Comparison of ENCODE assay signal across 8 cellular contexts in genomic region chr2:61016392-61017002, GRCh38. TPM values are rescaled to one million over a fixed set of nuclear protein-coding genes. Genes with fewer than 3 reads are reported as not detected.
DNase-seq lines count a peak whose midpoint lies in the region; ATAC-seq, FAIRE-seq and TF ChIP-seq lines count a peak whose summit lies in the region.

No MANE protein-coding gene starts in this region.

- peak; percentile 2 for ATAC-seq in GM19397 (IDR thresholded peaks at IDR 0.05; ENCODE audit: unreplicated experiment)
- ATAC-seq in mucosa of descending colon, result no peak

- TF ChIP-seq EP300 in transverse colon (IDR thresholded peaks at IDR 0.05; ENCODE audit: low read depth), result no peak

- H3K9me3 ChIP-seq in Karpas-422 (ENCODE audit: low read length) (peaks cover 6% of the 10 kb centered on the region; the same call in 1 of the 2 replicates), mucosa of descending colon (no peaks in the 10 kb centered on the region), transverse colon (no peaks in the 10 kb centered on the region)

- in situ Hi-C loops in transverse colon (cut with MboI; ENCODE audit: low pct_ligation_motif_present in 1 of 4, low pct_unique_long_range_greater_than_20kb in 1 of 4, low sequenced_read_pairs in 3 of 4), result no loop called here

- H4K20me1 ChIP-seq in Karpas-422 (ENCODE audit: insufficient read depth, low read depth, low read length), result no peaks in the 10 kb centered on the region

- H3K36me3 ChIP-seq in Karpas-422 (ENCODE audit: insufficient read depth, low read length) (peaks cover 17% of the 10 kb centered on the region), bronchial epithelial cell (ENCODE audit: control insufficient read depth, insufficient read depth, low read length) (peaks cover 6% of the 10 kb centered on the region), mucosa of descending colon (ENCODE audit: low read depth) (no peaks in the 10 kb centered on the region), transverse colon (peaks cover 0 to 3% (median under 1%) of the 10 kb centered on the region in 4 donors)

- H3K27ac ChIP-seq in Karpas-422 (ENCODE audit: low read length), result peak overlapping the region; percentile 78
- peak overlapping the region; percentile 95 to 97 (median 96) for H3K27ac ChIP-seq in transverse colon

- H3K4me2 ChIP-seq in Karpas-422 (ENCODE audit: low read depth, low read length, poor library complexity, severe bottlenecking), result peak overlapping the region; percentile 95

- H2AFZ ChIP-seq in Karpas-422 (ENCODE audit: low read length), result peak overlapping the region; percentile 96

- peaks cover 76% of the 10 kb centered on the region for H3K79me2 ChIP-seq in Karpas-422 (ENCODE audit: low read length)

- TF ChIP-seq CTCF in bronchial epithelial cell (IDR thresholded peaks at IDR 0.05; ENCODE audit: insufficient read depth, low read length, severe bottlenecking) (no peak), mucosa of descending colon (IDR thresholded peaks at IDR 0.05) (no peak), transverse colon (IDR thresholded peaks at IDR 0.05) (no peak)

- H3K9ac ChIP-seq in Karpas-422 (ENCODE audit: low read length), result peak overlapping the region; percentile 85

- H3K27me3 ChIP-seq in Karpas-422 (ENCODE audit: low read length) (no peaks in the 10 kb centered on the region), bronchial epithelial cell (ENCODE audit: control insufficient read depth, insufficient read depth, low read length) (no peaks in the 10 kb centered on the region), transverse colon (no peaks in the 10 kb centered on the region)

- H3K9me2 ChIP-seq in Karpas-422 (replicated peaks; ENCODE audit: insufficient read depth, low read length), result no peaks in the 10 kb centered on the region

- intact Hi-C loops in mucosa of descending colon (cut with DNase I, micrococcal nuclease), result no loop called here
- intact Hi-C loops in transverse colon (cut with DNase I; ENCODE audit: low total_unique reads), result loop anchor here (10.0 kb wide), 1 partner anchor 132 kb away; the partner anchor contains the start of gene REL

- FAIRE-seq in bronchial epithelial cell (lab: Jason Lieb, UNC), result no peak

- H3K4me1 ChIP-seq in Karpas-422 (ENCODE audit: low read length) (peaks cover 33% of the 10 kb centered on the region), mucosa of descending colon (ENCODE audit: low read depth) (peaks cover 29% of the 10 kb centered on the region), transverse colon (peaks cover 18 to 48% (median 30%) of the 10 kb centered on the region in 4 donors)

- TF ChIP-seq POLR2A in transverse colon (IDR thresholded peaks at IDR 0.05), result peak; percentile 49

- H3K4me3 ChIP-seq in Karpas-422 (ENCODE audit: low read length) (peak overlapping the region; percentile 87), bronchial epithelial cell (ENCODE audit: low read depth, low read length) (peak overlapping the region; percentile 84), mucosa of descending colon (peak overlapping the region; percentile 62), transverse colon (peak overlapping the region; percentile 84 to 95 (median 92))

- 2 to 3% methylated on average over 8 to 16 of the region's 16 CpGs for WGBS in transverse colon (ENCODE audit: low coverage in 1 of 2), 2 donors

- DNase-seq in CD1c-positive myeloid dendritic cell (ENCODE audit: extremely low spot score), result peak; percentile 43
- peak; percentile 69 for DNase-seq in Karpas-422
- peak; percentile 37 for DNase-seq in bronchial epithelial cell (ENCODE audit: low read depth)
- peak in 1 of 3 donors; percentile 30 for DNase-seq in mucosa of descending colon
- DNase-seq in transverse colon, result no peak
- DNase-seq in SIG-M5 treated with dmso at 0.1 percent for 504 hours (lab: John Stamatoyannopoulos, UW; ENCODE audit: unreplicated experiment), result no peak
- DNase-seq in NCI-H2081 treated with DMSO at 0.1 percent for 48 hours (lab: John Stamatoyannopoulos, UW), result no peak

RNA-seq across cellular contexts. Expression of gene PEX13, which starts 1.0 kb away (rescaled TPM):
- total RNA-seq in Karpas-422 (2014; rRNA removed; shearing (Covaris generic); ENCODE audit: low replicate concordance), result 17.4 and 32.6 TPM in 2 replicates
- total RNA-seq in bronchial epithelial cell (58.8 and 59.2 TPM in 2 replicates), mucosa of descending colon (10 to 100 TPM; 24.9 to 34.9 (median 28.9) TPM), transverse colon (10 to 100 TPM; 20.2 to 44.1 (median 34.6) TPM)

RNA-seq across cellular contexts. Expression of gene PUS10, which starts 1.6 kb away (rescaled TPM):
- total RNA-seq in Karpas-422 (2014; rRNA removed; shearing (Covaris generic); ENCODE audit: low replicate concordance), result 11.8 and 18.8 TPM in 2 replicates
- 5.9 and 6.1 TPM in 2 replicates for total RNA-seq in bronchial epithelial cell
- total RNA-seq in mucosa of descending colon, result 10 to 100 TPM in 2 of 3 donors, 1 to 10 TPM in 1; 7.3 to 14.6 (median 12.8) TPM
- 10 to 100 TPM in 3 of 4 donors, 1 to 10 TPM in 1; 3.8 to 26.4 (median 12.1) TPM for total RNA-seq in transverse colon

RNA-seq across cellular contexts. Expression of gene SANBR, which starts 49.2 kb away (rescaled TPM):
- total RNA-seq in Karpas-422 (2014; rRNA removed; shearing (Covaris generic); ENCODE audit: low replicate concordance), result 11.2 and 13.3 TPM in 2 replicates
- total RNA-seq in bronchial epithelial cell (8.4 and 16.0 TPM in 2 replicates), mucosa of descending colon (10 to 100 TPM in 2 of 3 donors, 1 to 10 TPM in 1; 9.9 to 15.2 (median 14.9) TPM), transverse colon (10 to 100 TPM in 3 of 4 donors, 1 to 10 TPM in 1; 5.4 to 19.4 (median 13.7) TPM)

Comparison
In these comparisons a context has a peak if more than half of its experiments do, and no peak if none do; other contexts are left out.
1. DNase-seq: peak in CD1c-positive myeloid dendritic cell (single experiment), Karpas-422 (single experiment) and bronchial epithelial cell (single experiment); none in transverse colon (single experiment), SIG-M5 treated with dmso at 0.1 percent for 504 hours (single experiment) and NCI-H2081 treated with DMSO at 0.1 percent for 48 hours (single experiment).
2. Peak in every context shown above with its lines, with median percentiles within 50 percentile points of each other: H3K4me3 ChIP-seq.